21 cellular contexts compared by ENCODE assay signal in the genomic region with DNA sequence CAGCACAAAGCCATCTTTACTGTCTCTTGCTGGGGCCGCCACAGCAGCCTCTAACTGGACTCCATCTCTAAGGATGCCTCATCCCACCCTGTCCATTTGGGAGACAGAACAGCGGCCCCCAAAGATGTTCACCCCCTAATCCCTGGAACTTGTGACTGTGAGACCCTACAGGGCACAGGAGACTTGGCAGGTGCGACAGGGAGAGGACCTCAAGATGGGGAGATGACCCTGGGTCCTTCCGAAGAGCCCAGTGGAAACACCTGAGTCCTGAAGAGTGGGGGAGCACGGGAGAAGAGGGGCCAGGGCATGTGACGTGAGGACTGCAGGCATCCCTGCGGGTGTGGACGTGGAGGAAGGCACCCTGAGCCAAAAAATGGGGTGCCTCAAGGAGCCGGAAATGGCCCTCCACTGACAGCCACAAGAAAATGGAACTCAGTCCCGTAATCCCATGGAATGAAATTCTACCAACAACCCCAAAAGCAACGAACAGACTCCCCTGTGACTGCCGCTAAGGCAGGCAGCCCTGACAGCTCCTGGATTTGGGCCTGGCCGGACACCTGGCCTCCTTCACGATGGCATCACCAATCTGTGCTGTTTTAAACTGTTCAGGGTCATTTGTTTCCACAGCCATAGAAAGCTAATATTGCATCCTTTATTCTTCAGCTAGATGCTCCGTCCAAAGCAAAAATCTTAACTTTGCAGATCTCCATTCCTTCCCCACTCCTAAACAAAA. TPM values are rescaled to one million over a fixed set of nuclear protein-coding genes. Genes with fewer than 3 reads are reported as not detected.
DNase-seq lines count a peak whose midpoint lies in the region; TF ChIP-seq lines count a peak whose summit lies in the region.
"Had no signal": no experiment of that assay in that cellular context is flagged by ENCODE, and none has a peak within 500 bp of the region (broad histone marks: within the 10 kb centered on the region; RNA-seq: fewer than 3 reads in every experiment).

No MANE protein-coding gene starts in this region.

- H3K4me3 ChIP-seq in BLaER1, result no peak overlapping the region
- H3K4me3 ChIP-seq in neuronal stem cell (ENCODE audit: low read length in 2 of 2), result no peak overlapping the region
- H3K4me3 ChIP-seq in sigmoid colon, result no peak overlapping the region
- H3K4me3 ChIP-seq: A549, GM23338 had no signal

- TF ChIP-seq CTCF in chondrocyte (IDR thresholded peaks at IDR 0.05), result no peak
- TF ChIP-seq CTCF in sigmoid colon (IDR thresholded peaks at IDR 0.05), result no peak

- no peak overlapping the region for H2BK5ac ChIP-seq in neuronal stem cell (ENCODE audit: low read length)

- intact Hi-C loops in sigmoid colon (cut with DNase I), result no loop called here

- H3K27ac ChIP-seq in BLaER1 (peak overlapping the region; percentile 25), neuronal stem cell (replicated peaks; ENCODE audit: low read length) (no peak overlapping the region), sigmoid colon (no peak overlapping the region), substantia nigra (ENCODE audit: low read depth, low read length, poor library complexity, severe bottlenecking) (no peak overlapping the region)
- H3K27ac ChIP-seq: A549 had no signal

- H2AFZ ChIP-seq in neuronal stem cell (ENCODE audit: low read length), result no peak overlapping the region
- H2AFZ ChIP-seq: GM23338 had no signal

- no peak overlapping the region for H2AK5ac ChIP-seq in neuronal stem cell (ENCODE audit: low read depth, low read length)

- no peak overlapping the region for H3K23ac ChIP-seq in neuronal stem cell (ENCODE audit: low read depth, low read length, poor library complexity)

- peaks cover 24% of the 10 kb centered on the region for H3K4me1 Mint-ChIP-seq in chondrocyte (ENCODE audit: low read depth)
- H3K4me1 Mint-ChIP-seq: GM23338 had no signal

- peak overlapping the region; percentile 44 for H3K18ac ChIP-seq in neuronal stem cell (ENCODE audit: low read length)

- H3K27me3 Mint-ChIP-seq in chondrocyte (ENCODE audit: low read depth), result no peaks in the 10 kb centered on the region
- H3K27me3 Mint-ChIP-seq: CD4-positive, alpha-beta memory T cell had no signal

- no peak overlapping the region for H3K9ac ChIP-seq in BLaER1
- no peak overlapping the region for H3K9ac ChIP-seq in neuronal stem cell (ENCODE audit: low read depth, low read length, poor library complexity)

- no peak for TF ChIP-seq EP300 in sigmoid colon (IDR thresholded peaks at IDR 0.05)

- no peak overlapping the region for H4K91ac ChIP-seq in neuronal stem cell (ENCODE audit: low read depth, low read length, poor library complexity)

- H2BK120ac ChIP-seq in neuronal stem cell (ENCODE audit: low read depth, low read length), result no peak overlapping the region

- no peak overlapping the region for H2BK12ac ChIP-seq in neuronal stem cell (ENCODE audit: low read length)

- H3K36me3 ChIP-seq in BLaER1, result peaks cover 50% of the 10 kb centered on the region
- H3K36me3 ChIP-seq in neuronal stem cell (replicated peaks in 1 of 2; ENCODE audit: control insufficient read depth in 2 of 2, insufficient read depth in 2 of 2, low read length in 2 of 2), result peaks cover 2 to 24% of the 10 kb centered on the region in 2 donors
- H3K36me3 ChIP-seq in sigmoid colon, result peaks cover 12 to 42% (median 23%) of the 10 kb centered on the region in 4 donors
- H3K36me3 ChIP-seq: BE2C had no signal

- no peak overlapping the region for H3K4ac ChIP-seq in neuronal stem cell (ENCODE audit: low read length)

- no peak overlapping the region for H3K14ac ChIP-seq in neuronal stem cell (ENCODE audit: low read length)

- H4K8ac ChIP-seq in neuronal stem cell (ENCODE audit: low read depth, low read length), result no peak overlapping the region

- H3K9me3 Mint-ChIP-seq in chondrocyte (ENCODE audit: low read depth), result no peaks in the 10 kb centered on the region
- H3K9me3 Mint-ChIP-seq: CD4-positive, alpha-beta memory T cell; H9 had no signal

- H3K27me3 ChIP-seq in BLaER1 (no peaks in the 10 kb centered on the region), neuronal stem cell (ENCODE audit: control insufficient read depth in 3 of 3, insufficient read depth in 3 of 3, low read depth in 1 of 3, low read length in 3 of 3) (no peaks in the 10 kb centered on the region), sigmoid colon (no peaks in the 10 kb centered on the region)
- H3K27me3 ChIP-seq: BE2C had no signal

- H3K79me1 ChIP-seq in neuronal stem cell (ENCODE audit: low read depth, low read length), result no peaks in the 10 kb centered on the region

- no peak overlapping the region for H3K4me2 ChIP-seq in BLaER1
- H3K4me2 ChIP-seq in neuronal stem cell (ENCODE audit: insufficient read depth, low read length, poor library complexity, severe bottlenecking), result no peak overlapping the region
- H3K4me2 ChIP-seq: A549, GM23338 had no signal

- peaks cover 21% of the 10 kb centered on the region for H3K36me3 Mint-ChIP-seq in chondrocyte (ENCODE audit: low read depth)

- H2BK15ac ChIP-seq in neuronal stem cell (ENCODE audit: low read length), result no peak overlapping the region

- WGBS in neuronal stem cell (ENCODE audit: extremely low coverage in 2 of 2, insufficient read length in 2 of 2, insufficient replicate concordance in 1 of 2), 2 donors, result no CpG with 5 or more reads among the region's 15 CpGs
- WGBS in sigmoid colon, 2 donors, result 93 to 96% methylated on average over 15 of the region's 15 CpGs

- H3K27ac Mint-ChIP-seq in chondrocyte (ENCODE audit: unreplicated experiment), result no peak overlapping the region
- H3K27ac Mint-ChIP-seq: GM23338, H9 had no signal

- no peak for TF ChIP-seq POLR2A in sigmoid colon (IDR thresholded peaks at IDR 0.05)

- DNase-seq in chondrocyte (ENCODE audit: low spot score) (peak; percentile 53), neuronal stem cell (ENCODE audit: low spot score) (no peak), sigmoid colon (peak; percentile 45), substantia nigra (lab: John Stamatoyannopoulos, UW) (no peak), middle frontal gyrus (ENCODE audit: extremely low spot score, low spot score) (no peak)
- no peak for DNase-seq in activated CD4-positive, CD25-positive, alpha-beta regulatory T cell treated with anti-CD3 and anti-CD28 coated beads, Interleukin-2, amount 50 U/mL, for 72 hours
- DNase-seq: 8988T; ACHN; AML-193; BE2C; C1 segment of cervical spinal cord; Calu3; CD4-positive, alpha-beta memory T cell; COR-L47; DMS53; DMS79 treated with DMSO at 0.1 percent for 48 hours; GF-D8; H9 had no signal

- H3K4me1 ChIP-seq in BLaER1 (peaks cover 50% of the 10 kb centered on the region), neuronal stem cell (ENCODE audit: control insufficient read depth in 2 of 2, insufficient read depth in 1 of 2, low read depth in 1 of 2, low read length in 2 of 2) (no peaks in the 10 kb centered on the region), sigmoid colon (peaks cover 0 to 19% (median 13%) of the 10 kb centered on the region in 4 donors)
- H3K4me1 ChIP-seq: A549, BE2C had no signal

- H3K9me3 ChIP-seq in BLaER1 (no peaks in the 10 kb centered on the region), neuronal stem cell (replicated peaks in 1 of 2; ENCODE audit: control insufficient read depth in 2 of 2, insufficient read depth in 1 of 2, low read depth in 1 of 2, low read length in 2 of 2) (no peaks in the 10 kb centered on the region), sigmoid colon (no peaks in the 10 kb centered on the region)
- H3K9me3 ChIP-seq: A549, BE2C had no signal

- no peak overlapping the region for H3K4me3 Mint-ChIP-seq in chondrocyte (ENCODE audit: unreplicated experiment)
- H3K4me3 Mint-ChIP-seq: CD4-positive, alpha-beta memory T cell; GM23338; H9 had no signal

- H4K20me1 ChIP-seq in BLaER1, result no peaks in the 10 kb centered on the region

RNA-seq across cellular contexts. Expression of gene C2CD2, which starts 34.0 kb away (rescaled TPM):
- total RNA-seq in chondrocyte (8.9 to 18.2 TPM (median 18.1 TPM) in 3 replicates), sigmoid colon (10 to 100 TPM; 19.0 to 45.1 (median 22.2) TPM)
- 9.9 TPM for polyA plus RNA-seq in neuronal stem cell (2013, experiment 1 of 2)
- polyA plus RNA-seq in neuronal stem cell (2013, experiment 2 of 2), result 10.7 TPM
- polyA plus RNA-seq in sigmoid colon, result 1 to 10 TPM; 1.8 to 8.3 (median 3.7) TPM

RNA-seq across cellular contexts. Expression of gene PRDM15, which starts 40.7 kb away (rescaled TPM):
- total RNA-seq in chondrocyte, result 4.9 to 9.2 TPM (median 7.8 TPM) in 3 replicates
- polyA plus RNA-seq in neuronal stem cell (2013, experiment 1 of 2), result 4.5 TPM
- 4.3 TPM for polyA plus RNA-seq in neuronal stem cell (2013, experiment 2 of 2)
- total RNA-seq in sigmoid colon, result 1 to 10 TPM; 3.5 to 6.9 (median 5.2) TPM
- 1 to 10 TPM; 1.2 to 5.7 (median 3.0) TPM for polyA plus RNA-seq in sigmoid colon

Comparison
In these comparisons a context has a peak if more than half of its experiments do, and no peak if none do; other contexts are left out.
1. DNase-seq: peak in chondrocyte (single experiment) and sigmoid colon (single experiment); none in neuronal stem cell (single experiment), substantia nigra (0 of 49), activated CD4-positive, CD25-positive, alpha-beta regulatory T cell treated with anti-CD3 and anti-CD28 coated beads, Interleukin-2, amount 50 U/mL, for 72 hours (single experiment) and middle frontal gyrus (single experiment).